Comparison of ENCODE assay signal across 9 cellular contexts in the genomic region with DNA sequence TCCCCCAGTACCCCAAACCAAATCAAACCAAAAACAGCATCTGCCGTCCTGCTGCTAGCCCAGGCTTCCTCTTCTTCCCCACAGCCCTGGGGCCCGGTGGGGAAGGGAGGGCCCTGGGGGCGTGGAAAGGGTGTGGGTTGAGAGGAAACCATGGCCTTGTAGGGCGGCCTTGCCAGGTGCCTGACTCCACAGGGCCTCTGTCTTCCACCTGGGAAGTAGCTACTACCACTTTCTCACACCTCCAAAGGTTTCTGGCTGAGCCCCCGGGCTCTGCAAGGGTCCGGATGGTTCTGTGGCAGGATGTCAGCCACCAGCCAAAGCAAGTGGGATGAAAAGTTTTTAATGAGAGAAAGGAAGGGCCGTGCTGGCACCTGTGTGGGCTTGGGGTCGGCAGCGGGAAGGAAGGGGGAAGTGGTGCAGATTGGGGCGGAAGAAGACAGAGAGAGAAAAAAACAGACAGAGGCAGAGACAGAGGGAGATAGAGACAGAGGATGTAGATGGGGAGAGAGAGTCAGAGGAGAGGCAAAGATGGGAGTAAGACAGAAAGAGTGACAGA. TPM values are rescaled to one million over a fixed set of nuclear protein-coding genes. Genes with fewer than 3 reads are reported as not detected.
DNase-seq lines count a peak whose midpoint lies in the region; ATAC-seq and TF ChIP-seq lines count a peak whose summit lies in the region.
"Had no signal": no experiment of that assay in that cellular context is flagged by ENCODE, and none has a peak within 500 bp of the region (broad histone marks: within the 10 kb centered on the region; RNA-seq: fewer than 3 reads in every experiment).

No MANE protein-coding gene starts in this region.

- peak; percentile 34 for DNase-seq in Ammon's horn (ENCODE audit: low spot score)
- DNase-seq in Peyer's patch: peak in 2 of 3 donors; percentile 80 to 82
- peak; percentile 42 for DNase-seq in activated naive CD4-positive, alpha-beta T cell treated with anti-CD3 and anti-CD28 coated beads, Interleukin-2, amount 50 U/mL, for 16 hours
- peak; percentile 15 to 32 for DNase-seq in stimulated activated CD4-positive, alpha-beta T cell treated with anti-CD3 and anti-CD28 coated beads, Interleukin-1b, Interleukin-23, amount 100 ng/mL, for 4 hours (ENCODE audit: low read depth in 2 of 2)
- DNase-seq in islet precursor cell: no peak
- DNase-seq in NK-92 treated with Interleukin-12 subunit alpha and Interleukin-12 subunit beta, amount 100 ng/mL, for 24 hours (lab: John Stamatoyannopoulos, UW): no peak
- no peak for DNase-seq in OCI-M1 (lab: John Stamatoyannopoulos, UW)

- peaks cover 0 to 12% (median 3%) of the 10 kb centered on the region in 4 donors for H3K4me1 ChIP-seq in Peyer's patch

- H3K9me3 ChIP-seq in Peyer's patch: no peaks in the 10 kb centered on the region
- H3K9me3 ChIP-seq: thoracic aorta had no signal

- peak; percentile 79 for ATAC-seq in GM21528 (IDR thresholded peaks at IDR 0.05; ENCODE audit: low FRiP score, unreplicated experiment)

- no peak for TF ChIP-seq CTCF in Peyer's patch (IDR thresholded peaks at IDR 0.05)

- no peak for TF ChIP-seq POLR2A in Peyer's patch (IDR thresholded peaks at IDR 0.05)

- H3K27me3 ChIP-seq in Peyer's patch: no peaks in the 10 kb centered on the region

- H3K27ac ChIP-seq in Peyer's patch: peak overlapping the region in 3 of 4 donors; percentile 25 to 81 (median 42)
- H3K27ac ChIP-seq: thoracic aorta had no signal

- peak overlapping the region in 1 of 4 donors; percentile 26 for H3K4me3 ChIP-seq in Peyer's patch
- H3K4me3 ChIP-seq: thoracic aorta had no signal

- no peaks in the 10 kb centered on the region for H3K36me3 ChIP-seq in Peyer's patch
- H3K36me3 ChIP-seq: thoracic aorta had no signal

RNA-seq across cellular contexts. Expression of a gene that starts 10.5 kb away (rescaled TPM):
- total RNA-seq in Peyer's patch: 10 to 100 TPM; 26.8 to 47.9 (median 38.5) TPM

RNA-seq across cellular contexts. Expression of a gene that starts 38.4 kb away (rescaled TPM):
- total RNA-seq in Peyer's patch: not detected

RNA-seq across cellular contexts. Expression of a gene that starts 42.4 kb away (rescaled TPM):
- total RNA-seq in Peyer's patch: not detected
- total RNA-seq: thoracic aorta had no signal

Comparison
In these comparisons a context has a peak if more than half of its experiments do, and no peak if none do; other contexts are left out.
1. DNase-seq: peak in Ammon's horn (single experiment), Peyer's patch (2 of 3), activated naive CD4-positive, alpha-beta T cell treated with anti-CD3 and anti-CD28 coated beads, Interleukin-2, amount 50 U/mL, for 16 hours (single experiment) and stimulated activated CD4-positive, alpha-beta T cell treated with anti-CD3 and anti-CD28 coated beads, Interleukin-1b, Interleukin-23, amount 100 ng/mL, for 4 hours (2 of 2); none in islet precursor cell (single experiment), NK-92 treated with Interleukin-12 subunit alpha and Interleukin-12 subunit beta, amount 100 ng/mL, for 24 hours (single experiment) and OCI-M1 (single experiment).